Comparison of ENCODE assay signal across 6 cellular contexts in the genomic region with DNA sequence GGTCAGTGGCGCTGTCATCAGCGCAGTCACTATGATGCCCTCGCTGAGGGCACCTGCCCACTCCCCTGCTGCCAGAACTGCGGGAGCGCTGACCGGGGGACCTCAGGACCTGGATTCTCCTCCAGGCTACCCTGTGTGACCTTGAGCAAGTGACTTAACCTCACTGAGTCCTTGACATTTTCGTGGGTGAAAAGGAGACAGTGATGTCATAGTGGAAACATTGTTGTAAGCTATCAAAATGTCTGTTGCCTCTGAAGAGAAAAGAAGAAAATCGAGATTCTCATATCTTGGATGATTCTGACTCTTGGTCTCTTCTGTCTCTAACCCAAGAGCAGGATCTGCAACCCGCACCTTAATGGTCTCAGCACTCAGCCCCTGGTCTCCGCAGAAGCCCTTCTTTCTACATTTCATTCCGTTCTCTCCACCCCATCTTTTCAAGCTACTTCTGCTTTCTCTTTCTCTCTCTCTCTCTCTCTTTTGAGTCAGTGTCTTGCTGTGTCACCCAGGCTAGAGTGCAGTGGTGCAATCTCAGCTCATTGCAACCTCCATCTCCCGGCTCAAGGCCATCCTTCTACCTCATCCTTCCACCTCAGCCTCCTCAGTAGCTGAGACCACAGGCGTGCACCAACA. TPM values are rescaled to one million over a fixed set of nuclear protein-coding genes. Genes with fewer than 3 reads are reported as not detected.
DNase-seq lines count a peak whose midpoint lies in the region; ATAC-seq lines count a peak whose summit lies in the region.

No MANE protein-coding gene starts in this region.

- no peaks in the 10 kb centered on the region for H3K27me3 ChIP-seq in mononuclear cell (ENCODE audit: insufficient read depth, low read length)

- ATAC-seq in GM18868 (IDR thresholded peaks at IDR 0.05; ENCODE audit: unreplicated experiment), result peak; percentile 35
- peak; percentile 18 for ATAC-seq in HG03520 (IDR thresholded peaks at IDR 0.05; ENCODE audit: unreplicated experiment)
- ATAC-seq in activated naive CD4-positive, alpha-beta T cell treated with anti-CD3 and anti-CD28 coated beads, Interleukin-2, amount 50 U/mL, for 72 hours, result peak; percentile 54 to 60
- ATAC-seq in HG02763 (IDR thresholded peaks at IDR 0.05; ENCODE audit: unreplicated experiment), result no peak

- no peaks in the 10 kb centered on the region for H3K9me3 ChIP-seq in mononuclear cell (ENCODE audit: low read depth, low read length)

- peak overlapping the region; percentile 96 for H3K4me3 ChIP-seq in mononuclear cell (ENCODE audit: low read length)

- H3K9me3 Mint-ChIP-seq in activated naive CD4-positive, alpha-beta T cell treated with anti-CD3 and anti-CD28 coated beads, Interleukin-2, amount 50 U/mL, for 72 hours, result no peaks in the 10 kb centered on the region

- peak; percentile 31 to 69 for DNase-seq in activated naive CD4-positive, alpha-beta T cell treated with anti-CD3 and anti-CD28 coated beads, Interleukin-2, amount 50 U/mL, for 72 hours (ENCODE audit: low spot score in 2 of 2)
- no peak for DNase-seq in NCI-H1092 (lab: John Stamatoyannopoulos, UW)

- peak overlapping the region; percentile 87 to 91 for H3K27ac Mint-ChIP-seq in activated naive CD4-positive, alpha-beta T cell treated with anti-CD3 and anti-CD28 coated beads, Interleukin-2, amount 50 U/mL, for 72 hours

- peaks cover 38% of the 10 kb centered on the region for H3K4me1 ChIP-seq in mononuclear cell (ENCODE audit: insufficient read depth, low read length)

- peaks cover 38 to 39% of the 10 kb centered on the region in 2 donors for H3K36me3 Mint-ChIP-seq in activated naive CD4-positive, alpha-beta T cell treated with anti-CD3 and anti-CD28 coated beads, Interleukin-2, amount 50 U/mL, for 72 hours

RNA-seq across cellular contexts. Expression of gene TUBA4A, which starts 1.0 kb away (rescaled TPM):
- 100 to 1,000 TPM; 240 to 410 TPM for total RNA-seq in activated naive CD4-positive, alpha-beta T cell treated with anti-CD3 and anti-CD28 coated beads, Interleukin-2, amount 50 U/mL, for 72 hours
- total RNA-seq in mononuclear cell, result 108 TPM

RNA-seq across cellular contexts. Expression of gene TUBA4B, which starts 1.7 kb away (rescaled TPM):
- not detected for total RNA-seq in activated naive CD4-positive, alpha-beta T cell treated with anti-CD3 and anti-CD28 coated beads, Interleukin-2, amount 50 U/mL, for 72 hours
- total RNA-seq in mononuclear cell, result not detected

RNA-seq across cellular contexts. Expression of gene STK16, which starts 9.4 kb away (rescaled TPM):
- 10 to 100 TPM; 25.8 to 36.9 TPM for total RNA-seq in activated naive CD4-positive, alpha-beta T cell treated with anti-CD3 and anti-CD28 coated beads, Interleukin-2, amount 50 U/mL, for 72 hours
- 18.5 TPM for total RNA-seq in mononuclear cell

RNA-seq across cellular contexts. Expression of gene GLB1L, which starts 9.5 kb away (rescaled TPM):
- 1 to 10 TPM; 2.7 to 6.1 TPM for total RNA-seq in activated naive CD4-positive, alpha-beta T cell treated with anti-CD3 and anti-CD28 coated beads, Interleukin-2, amount 50 U/mL, for 72 hours
- 3.4 TPM for total RNA-seq in mononuclear cell

RNA-seq across cellular contexts. Expression of gene DNAJB2, which starts 24.5 kb away (rescaled TPM):
- 10 to 100 TPM; 59.7 to 67.2 TPM for total RNA-seq in activated naive CD4-positive, alpha-beta T cell treated with anti-CD3 and anti-CD28 coated beads, Interleukin-2, amount 50 U/mL, for 72 hours
- 57.5 TPM for total RNA-seq in mononuclear cell
